ENCODE assay signal across 21 cellular contexts in genomic region chr6:119195204-119195603, GRCh38.
"Had no signal": no experiment of that assay in that cellular context is flagged by ENCODE, and none has a peak within 500 bp of the region (broad histone marks: within the 10 kb centered on the region; RNA-seq: fewer than 3 reads in every experiment).

No MANE protein-coding gene starts in this region.

- H3K9me3 ChIP-seq: SJSA1 had no signal

- H3K27ac ChIP-seq: SJSA1, SK-N-MC had no signal

- DNase-seq: IMR-90; Karpas-422; KG1; MM.1S; NCI-H1092 treated with DMSO at 0.1 percent for 48 hours; NCI-H1436; NCI-H187; NCI-H2029; NCI-H2081 treated with DMSO at 0.1 percent for 48 hours; NCI-H2171; NCI-H446 treated with DMSO at 0.1 percent for 48 hours; NCI-H510A treated with DMSO at 0.1 percent for 48 hours; NCI-H526; NCI-H82; NK-92 treated with Interleukin-12 subunit alpha and Interleukin-12 subunit beta, amount 100 ng/mL, for 24 hours; PC-3; SIG-M5 had no signal

- H3K4me3 ChIP-seq: SJSA1, SK-N-MC had no signal

- H3K27me3 ChIP-seq: SJSA1 had no signal

- ATAC-seq: Panc1, PC-3, Right ventricle myocardium inferior had no signal

- H3K4me1 ChIP-seq: SJSA1 had no signal

- H3K36me3 ChIP-seq: SJSA1 had no signal
